32 cellular contexts compared by ENCODE assay signal in the genomic region with DNA sequence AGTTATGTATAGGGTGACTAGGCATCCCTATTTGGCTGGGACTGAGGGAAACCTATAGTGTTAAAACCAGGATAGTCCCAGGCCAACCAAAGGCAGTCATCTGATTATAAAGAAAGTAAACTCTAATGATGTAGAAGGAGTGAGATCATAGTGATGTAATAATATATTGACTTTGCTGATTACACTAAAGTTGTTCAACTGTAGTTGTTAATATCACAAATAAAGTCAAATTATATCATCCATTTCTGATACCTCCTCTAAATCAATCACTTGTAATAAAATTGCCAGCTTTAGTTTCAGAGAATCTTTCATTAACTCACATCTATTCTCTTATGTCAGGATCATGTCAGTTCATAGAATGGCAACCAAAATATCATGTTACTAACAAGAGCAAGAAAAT.
DNase-seq lines count a peak whose midpoint lies in the region; ATAC-seq, FAIRE-seq and TF ChIP-seq lines count a peak whose summit lies in the region.
"Had no signal": no experiment of that assay in that cellular context is flagged by ENCODE, and none has a peak within 500 bp of the region (broad histone marks: within the 10 kb centered on the region; RNA-seq: fewer than 3 reads in every experiment).

No MANE protein-coding gene starts in this region.

- no peaks in the 10 kb centered on the region for H4K20me1 ChIP-seq in HepG2 (ENCODE audit: insufficient read depth, low read length)
- H4K20me1 ChIP-seq: BLaER1; BLaER1 treated with 17β-estradiol and CSF1 and Interleukin-3, amounts not matched to agents 10 nM and 100 nM had no signal

- H3K4me3 ChIP-seq in HepG2 (replicated peaks in 1 of 3; ENCODE audit: insufficient read depth in 1 of 3, low read depth in 2 of 3, low read length in 3 of 3) (no peak overlapping the region), right lobe of liver (no peak overlapping the region), A549 (no peak overlapping the region), HEK293 (ENCODE audit: low read depth, low read length) (no peak overlapping the region)
- H3K4me3 ChIP-seq: BLaER1; BLaER1 treated with 17β-estradiol and CSF1 and Interleukin-3, amounts not matched to agents 10 nM and 100 nM had no signal

- TF ChIP-seq EP300 in HepG2 (IDR thresholded peaks at IDR 0.05; ENCODE audit: low read depth in 2 of 2, low read length in 2 of 2) (no peak), HepG2 (CRISPR knock-in tag; IDR thresholded peaks at IDR 0.05; ENCODE audit: borderline replicate concordance) (no peak), A549 (IDR thresholded peaks at IDR 0.05) (no peak)

- H3K4me2 ChIP-seq in HepG2 (ENCODE audit: low read depth, low read length) (no peak overlapping the region), A549 (no peak overlapping the region)
- H3K4me2 ChIP-seq: BLaER1; BLaER1 treated with 17β-estradiol and CSF1 and Interleukin-3, amounts not matched to agents 10 nM and 100 nM had no signal

- peaks cover 9% of the 10 kb centered on the region for H3K4me1 ChIP-seq in HepG2 (ENCODE audit: insufficient read depth, low read length)
- H3K4me1 ChIP-seq in right lobe of liver, result no peaks in the 10 kb centered on the region
- H3K4me1 ChIP-seq in A549, result no peaks in the 10 kb centered on the region
- H3K4me1 ChIP-seq in HEK293 (ENCODE audit: control insufficient read depth, insufficient read depth, low read length), result no peaks in the 10 kb centered on the region; the same call in 1 of the 2 replicates
- H3K4me1 ChIP-seq: BE2C had no signal

- H3K9me3 ChIP-seq in HepG2 (ENCODE audit: low read length), result no peaks in the 10 kb centered on the region
- no peaks in the 10 kb centered on the region for H3K9me3 ChIP-seq in right lobe of liver
- peaks cover 2% of the 10 kb centered on the region; the same call in 1 of the 3 replicates for H3K9me3 ChIP-seq in A549
- no peaks in the 10 kb centered on the region for H3K9me3 ChIP-seq in HEK293 (ENCODE audit: control insufficient read depth, insufficient read depth, low read depth, low read length)
- H3K9me3 ChIP-seq: BE2C, Caco-2 had no signal

- H3K27ac ChIP-seq in HepG2 (ENCODE audit: extremely low read length, insufficient read depth, low read length) (no peak overlapping the region), right lobe of liver (no peak overlapping the region), A549 (no peak overlapping the region), HEK293 (ENCODE audit: extremely low read depth, low read depth, low read length) (no peak overlapping the region)
- H3K27ac ChIP-seq: 22Rv1; BLaER1; BLaER1 treated with 17β-estradiol and CSF1 and Interleukin-3, amounts not matched to agents 10 nM and 100 nM; C4-2B had no signal

- TF ChIP-seq RAD21 in HepG2 (CRISPR knock-in tag; IDR thresholded peaks at IDR 0.05), result no peak
- no peak for TF ChIP-seq RAD21 in A549 (conservative IDR thresholded peaks at IDR 0.05 in 1 of 2, IDR thresholded peaks at IDR 0.05 in 1 of 2)

- DNase-seq in HepG2 (ENCODE audit: low spot score), result no peak
- DNase-seq in right lobe of liver, result no peak
- DNase-seq in A549 (ENCODE audit: low read depth in 1 of 2, low spot score in 1 of 2), result no peak
- no peak for DNase-seq in NCI-H1436 treated with DMSO at 0.1 percent for 48 hours (lab: John Stamatoyannopoulos, UW)
- no peak for DNase-seq in erythroblast (lab: John Stamatoyannopoulos, UW)
- DNase-seq: 8988T; ACHN; AML-193; BE2C; C1 segment of cervical spinal cord; Caco-2; Calu3; CD4-positive, alpha-beta memory T cell; CD4-positive, alpha-beta T cell; CD4-positive, CD25-positive, alpha-beta regulatory T cell; CD8-positive, alpha-beta memory T cell; CD8-positive, alpha-beta T cell; COR-L47; DMS 273 treated with DMSO at 0.1 percent for 48 hours; DMS153; DMS53; DMS79; DMS79 treated with DMSO at 0.1 percent for 48 hours; DND-41; EL had no signal

- CTCF ChIA-PET in HepG2 (lab: Yijun Ruan, JAX; ENCODE audit: low intra/inter-chr PET ratio, low total read pairs) (no interaction called here), A549 (lab: Yijun Ruan, JAX) (interaction anchor here (1.0 kb wide), 1 partner anchor 12 kb away, joined by 4 read pairs; no protein-coding TSS in a partner anchor), HEK293 (lab: Yijun Ruan, JAX) (no interaction called here)

- no peak for TF ChIP-seq CTCF in HepG2 (CRISPR knock-in tag; IDR thresholded peaks at IDR 0.05)
- no peak for TF ChIP-seq CTCF in right lobe of liver (IDR thresholded peaks at IDR 0.05)
- TF ChIP-seq CTCF in A549 (IDR thresholded peaks at IDR 0.05), result no peak
- TF ChIP-seq CTCF in HEK293 (tag by site-specific recombination; IDR thresholded peaks at IDR 0.05), result no peak

- no peak overlapping the region for H3K9ac ChIP-seq in HepG2 (ENCODE audit: insufficient read depth, low read depth, low read length)
- H3K9ac ChIP-seq: BLaER1; BLaER1 treated with 17β-estradiol and CSF1 and Interleukin-3, amounts not matched to agents 10 nM and 100 nM had no signal

- H2AFZ ChIP-seq in HepG2 (ENCODE audit: low read length), result no peak overlapping the region

- H3K79me2 ChIP-seq in HepG2 (ENCODE audit: insufficient read depth, low read length), result no peaks in the 10 kb centered on the region

- POLR2A ChIA-PET in HepG2 (lab: Yijun Ruan, JAX), result no interaction called here
- POLR2A ChIA-PET in A549 (lab: Yijun Ruan, JAX), result no interaction called here
- POLR2A ChIA-PET in HEK293 (lab: Yijun Ruan, JAX), result no interaction called here

- no peak for FAIRE-seq in HepG2 (lab: Jason Lieb, UNC)
- FAIRE-seq in A549 (lab: Jason Lieb, UNC), result peak; percentile 91
- FAIRE-seq: A204.1, D721Med had no signal

- intact Hi-C loops in HepG2 (cut with micrococcal nuclease; ENCODE audit: unreplicated experiment) (no loop called here), right lobe of liver (cut with DNase I) (no loop called here)

- H3K27me3 ChIP-seq in HepG2 (ENCODE audit: control insufficient read depth in 1 of 2, insufficient read depth in 2 of 2, low read length in 2 of 2), result 0 out of 5 replicates have a peak, but pooled peaks cover 0 to 2% of the 10 kb centered on the region in 2 experiments
- no peaks in the 10 kb centered on the region for H3K27me3 ChIP-seq in right lobe of liver
- H3K27me3 ChIP-seq: BLaER1; BLaER1 treated with 17β-estradiol and CSF1 and Interleukin-3, amounts not matched to agents 10 nM and 100 nM had no signal

- ATAC-seq in HepG2 (no peak), right lobe of liver (no peak), A549 (no peak)
- ATAC-seq: CD8-positive, alpha-beta T cell had no signal

- H3K36me3 ChIP-seq in HepG2 (replicated peaks in 1 of 2; ENCODE audit: control insufficient read depth in 1 of 2, insufficient read depth in 2 of 2, low read length in 2 of 2) (no peaks in the 10 kb centered on the region), right lobe of liver (no peaks in the 10 kb centered on the region), HEK293 (ENCODE audit: control insufficient read depth in 2 of 2, insufficient read depth in 1 of 2, low read length in 2 of 2) (no peaks in the 10 kb centered on the region)
- H3K36me3 ChIP-seq: BE2C; BLaER1; BLaER1 treated with 17β-estradiol and CSF1 and Interleukin-3, amounts not matched to agents 10 nM and 100 nM had no signal

- no TSS peak for BruUV-seq in HepG2 (replicated peaks; lab: Mats Ljungman, UMichigan)

- in situ Hi-C loops in HepG2 (cut with HindIII; ENCODE audit: extremely low pct_ligation_motif_present, low pct_unique_long_range_greater_than_20kb), result no loop called here

- TF ChIP-seq POLR2A in HepG2 (IDR thresholded peaks at IDR 0.05; ENCODE audit: insufficient read depth in 1 of 2, low read depth in 2 of 2, low read length in 2 of 2) (no peak), right lobe of liver (IDR thresholded peaks at IDR 0.05) (no peak), A549 (IDR thresholded peaks at IDR 0.05; ENCODE audit: low read length) (no peak), erythroblast (IDR thresholded peaks at IDR 0.05; ENCODE audit: low read length) (no peak)

TF ChIP-seq in HepG2, 621 proteins besides CTCF, POLR2A, EP300 and RAD21:
- TF ChIP-seq TSC22D2 (CRISPR knock-in tag; IDR thresholded peaks at IDR 0.05; ENCODE audit: borderline replicate concordance) (no peak), ATF7 (IDR thresholded peaks at IDR 0.05) (peak; percentile 30; the same call in 1 of the 2 replicates), ATF7 (CRISPR knock-in tag; IDR thresholded peaks at IDR 0.05) (no peak)

TF ChIP-seq in A549, 52 proteins besides CTCF, POLR2A, EP300 and RAD21:
- TF ChIP-seq HOXA7 (CRISPR knock-in tag; IDR thresholded peaks at IDR 0.05) (no peak), CEBPB (IDR thresholded peaks at IDR 0.05) (no peak)

TF ChIP-seq in HEK293, 187 proteins besides CTCF, POLR2A, EP300 and RAD21 (continues in another document):
- TF ChIP-seq KLF16 (tag by site-specific recombination; IDR thresholded peaks at IDR 0.05) (no peak), ZNF596 (tag by site-specific recombination; IDR thresholded peaks at IDR 0.05) (no peak), ZNF146 (tag by site-specific recombination; IDR thresholded peaks at IDR 0.05) (no peak), ATF2 (tag by site-specific recombination; IDR thresholded peaks at IDR 0.05; ENCODE audit: low read depth) (peak; percentile 53; the same call in 1 of the 2 replicates), ZNF701 (tag by site-specific recombination; IDR thresholded peaks at IDR 0.05) (no peak), ZNF140 (tag by site-specific recombination; IDR thresholded peaks at IDR 0.05) (no peak), IKZF3 (tag by site-specific recombination; IDR thresholded peaks at IDR 0.05) (no peak), ZNF629 (tag by site-specific recombination; IDR thresholded peaks at IDR 0.05) (peak; percentile 53; the same call in 1 of the 2 replicates), ZSCAN30 (tag by site-specific recombination; IDR thresholded peaks at IDR 0.05) (no peak), ZNF558 (tag by site-specific recombination; IDR thresholded peaks at IDR 0.05) (no peak)

Comparison
In these comparisons a context has a peak if more than half of its experiments do, and no peak if none do; other contexts are left out.
1. Of the 63 proteins assayed by ChIP-seq in both HepG2 and HEK293: peak only in HepG2: none; only in HEK293: ATF2 and ZNF629; in both: none; in neither: 61.